ENCODE assay signal across 8 cellular contexts in the genomic region with DNA sequence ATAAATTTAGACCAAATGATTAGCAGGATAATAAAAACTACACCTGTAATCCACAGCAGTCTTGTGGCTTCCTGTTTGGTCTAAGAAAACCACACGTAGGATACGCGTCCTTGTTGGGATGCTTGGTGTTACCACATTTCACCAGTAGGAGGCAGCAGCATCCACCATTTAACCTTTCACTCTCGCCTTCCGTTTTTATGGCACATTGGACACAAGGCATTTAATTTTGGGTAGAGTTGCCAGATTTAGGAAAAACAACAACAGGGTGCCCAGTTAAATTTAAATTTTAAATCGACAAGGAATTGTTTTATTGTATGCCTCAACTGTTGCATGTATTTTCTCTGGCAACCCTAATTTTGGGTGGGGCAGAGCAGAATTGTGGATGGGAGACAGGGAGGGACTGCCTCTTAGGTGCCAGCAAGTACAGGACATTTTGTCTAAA.
DNase-seq lines count a peak whose midpoint lies in the region; ATAC-seq and TF ChIP-seq lines count a peak whose summit lies in the region.

No MANE protein-coding gene starts in this region.

- in situ Hi-C loops in T47D (cut with HindIII; ENCODE audit: low pct_unique_long_range_greater_than_20kb, low sequenced_read_pairs): no loop called here

- no peaks in the 10 kb centered on the region for H3K9me3 ChIP-seq in WERI-Rb-1 (ENCODE audit: severe bottlenecking)

- peak; percentile 72 for DNase-seq in GM10266 (ENCODE audit: extremely low spot score)
- peak; percentile 31 for DNase-seq in NCI-H2081 treated with DMSO at 0.1 percent for 48 hours (lab: John Stamatoyannopoulos, UW)
- DNase-seq in WERI-Rb-1: peak; percentile 60
- DNase-seq in T47D (ENCODE audit: low read depth in 1 of 2, low spot score in 1 of 2): peak; percentile 46 to 94
- DNase-seq in islet precursor cell: peak; percentile 80
- DNase-seq in stimulated activated CD4-positive, alpha-beta T cell treated with anti-CD3 and anti-CD28 coated beads, Interleukin-1b, Interleukin-23, amount 100 ng/mL, for 4 hours (ENCODE audit: low read depth in 2 of 2): peak; percentile 30 to 62
- DNase-seq in epidermal melanocyte (ENCODE audit: insufficient read length, low spot score): no peak

- no peak overlapping the region for H3K27ac ChIP-seq in WERI-Rb-1

- TF ChIP-seq CTCF in GM10266 (IDR thresholded peaks at IDR 0.05; ENCODE audit: control insufficient read depth, insufficient read depth, low read depth, missing control alignments) (peak; percentile 100), WERI-Rb-1 (IDR thresholded peaks at IDR 0.05; ENCODE audit: low read depth, low read length) (peak; percentile 85)

- peak; percentile 69 for ATAC-seq in HG02763 (IDR thresholded peaks at IDR 0.05; ENCODE audit: unreplicated experiment)

- H3K4me3 ChIP-seq in WERI-Rb-1 (ENCODE audit: low read depth, low read length): no peak overlapping the region

- no peaks in the 10 kb centered on the region for H3K36me3 ChIP-seq in WERI-Rb-1

- H3K27me3 ChIP-seq in WERI-Rb-1 (ENCODE audit: insufficient read depth, low read depth, severe bottlenecking): no peaks in the 10 kb centered on the region
